Comparison of ENCODE assay signal across 23 cellular contexts in genomic region chr2:25470792-25471191, GRCh38.
A peak's percentile ranks its signal among the peaks of the same experiment; 100 is the strongest.
DNase-seq lines count a peak whose midpoint lies in the region; ATAC-seq and TF ChIP-seq lines count a peak whose summit lies in the region.
"Had no signal": no experiment of that assay in that cellular context is flagged by ENCODE, and none has a peak within 500 bp of the region (broad histone marks: within the 10 kb centered on the region; RNA-seq: fewer than 3 reads in every experiment).

No MANE protein-coding gene starts in this region.

- ATAC-seq in IMR-90 (ENCODE audit: low read depth) (peak; percentile 40), left colon (peak; percentile 54), GM19324 (IDR thresholded peaks at IDR 0.05; ENCODE audit: low FRiP score, unreplicated experiment) (no peak)
- ATAC-seq: A549, GM12878 had no signal

- H3K4me3 ChIP-seq in IMR-90 (ENCODE audit: insufficient read depth, low read depth, low read length) (no peak overlapping the region), mesenchymal stem cell (ENCODE audit: insufficient read depth in 1 of 2, low read depth in 1 of 2, low read length in 2 of 2) (no peak overlapping the region)
- H3K4me3 ChIP-seq: A549; BLaER1 treated with 17β-estradiol and CSF1 and Interleukin-3, amounts not matched to agents 10 nM and 100 nM; GM12878; HAP-1 had no signal

- DNase-seq in IMR-90: peak; percentile 26
- DNase-seq in amniotic epithelial cell (ENCODE audit: low read depth): peak; percentile 17
- DNase-seq in left colon: no peak
- peak; percentile 62 for DNase-seq in mesenchymal stem cell
- DNase-seq in HuH-7.5 (ENCODE audit: low spot score): no peak
- DNase-seq in RPMI8226: no peak
- DNase-seq: 8988T; ACHN; AML-193; BE2C; CD4-positive, alpha-beta T cell; CD8-positive, alpha-beta memory T cell; DMS 273 treated with DMSO at 0.1 percent for 48 hours; DMS79; EL; GDM1; GOT3; HFFc6 had no signal

- POLR2A ChIA-PET in IMR-90 (lab: Charles Lee; ENCODE audit: unreplicated experiment): no interaction called here

- H3K4me2 ChIP-seq in IMR-90 (ENCODE audit: low read depth, low read length): no peak overlapping the region
- H3K4me2 ChIP-seq in mesenchymal stem cell (ENCODE audit: low read length, poor library complexity, severe bottlenecking): no peak overlapping the region
- H3K4me2 ChIP-seq: A549; BLaER1 treated with 17β-estradiol and CSF1 and Interleukin-3, amounts not matched to agents 10 nM and 100 nM had no signal

- CTCF ChIA-PET in IMR-90 (lab: Yijun Ruan, JAX): no interaction called here

- WGBS in IMR-90 (ENCODE audit: extremely low coverage in 2 of 2, insufficient read length in 1 of 2), 2 experiments: no CpG with 5 or more reads among the region's 3 CpGs
- 90% methylated on average over 2 of the region's 3 CpGs for WGBS in mesenchymal stem cell

- H3K23ac ChIP-seq in IMR-90 (ENCODE audit: low read depth, low read length) (no peak overlapping the region), mesenchymal stem cell (ENCODE audit: low read length in 2 of 2) (no peak overlapping the region)

- TF ChIP-seq POLR2A in IMR-90 (IDR thresholded peaks at IDR 0.05; ENCODE audit: low read depth, low read length): no peak

- no peak overlapping the region for H2AK9ac ChIP-seq in IMR-90 (replicated peaks; ENCODE audit: low read depth, low read length, poor library complexity)

- no peak for TF ChIP-seq RAD21 in IMR-90 (IDR thresholded peaks at IDR 0.05; ENCODE audit: low read length)

- BruUV-seq in IMR-90 (replicated peaks; lab: Mats Ljungman, UMichigan): no TSS peak

- no peak overlapping the region for H4K5ac ChIP-seq in IMR-90 (ENCODE audit: low read depth, low read length)

- no peak overlapping the region for H3K56ac ChIP-seq in IMR-90 (ENCODE audit: extremely low read depth, insufficient read depth, low read length)

- H3K36me3 ChIP-seq in IMR-90 (ENCODE audit: control insufficient read depth, insufficient read depth, low read length) (no peaks in the 10 kb centered on the region), mesenchymal stem cell (ENCODE audit: control insufficient read depth in 1 of 2, insufficient read depth in 2 of 2, low read depth in 1 of 2, low read length in 2 of 2) (no peaks in the 10 kb centered on the region)
- H3K36me3 ChIP-seq: BE2C, HAP-1 had no signal

- no peaks in the 10 kb centered on the region for H4K20me1 ChIP-seq in IMR-90 (ENCODE audit: insufficient read depth, low read length)
- H4K20me1 ChIP-seq: BLaER1 treated with 17β-estradiol and CSF1 and Interleukin-3, amounts not matched to agents 10 nM and 100 nM had no signal

- H2BK120ac ChIP-seq in IMR-90 (ENCODE audit: low read depth, low read length): no peak overlapping the region
- H2BK120ac ChIP-seq in mesenchymal stem cell (ENCODE audit: low read depth, low read length): no peak overlapping the region

- in situ Hi-C loops in IMR-90 (cut with MboI; ENCODE audit: low sequenced_read_pairs): no loop called here

- no peak overlapping the region for H2AFZ ChIP-seq in IMR-90 (replicated peaks; ENCODE audit: low read length, poor library complexity)
- H2AFZ ChIP-seq in mesenchymal stem cell (ENCODE audit: low read depth, low read length): no peak overlapping the region

- no peak for TF ChIP-seq CTCF in IMR-90 (conservative IDR thresholded peaks at IDR 0.05; ENCODE audit: low read depth, low read length)

- H3K9me3 ChIP-seq in IMR-90 (ENCODE audit: control insufficient read depth, insufficient read depth, low read length): peaks cover 6% of the 10 kb centered on the region
- H3K9me3 ChIP-seq in mesenchymal stem cell (ENCODE audit: control insufficient read depth, low read length): peaks cover 11% of the 10 kb centered on the region
- H3K9me3 ChIP-seq: BE2C had no signal

- H3K79me1 ChIP-seq in IMR-90 (ENCODE audit: low read depth in 1 of 2, low read length in 2 of 2) (no peaks in the 10 kb centered on the region), mesenchymal stem cell (replicated peaks; ENCODE audit: low read length, poor library complexity, severe bottlenecking) (no peaks in the 10 kb centered on the region)

- no peaks in the 10 kb centered on the region for H3K27me3 ChIP-seq in IMR-90 (ENCODE audit: control insufficient read depth, insufficient read depth, low read length)
- no peaks in the 10 kb centered on the region for H3K27me3 ChIP-seq in mesenchymal stem cell (ENCODE audit: control insufficient read depth in 1 of 2, insufficient read depth in 1 of 2, low read length in 2 of 2)
- H3K27me3 ChIP-seq: BE2C; BLaER1 treated with 17β-estradiol and CSF1 and Interleukin-3, amounts not matched to agents 10 nM and 100 nM had no signal

- H2BK20ac ChIP-seq in IMR-90 (ENCODE audit: low read depth, low read length): no peak overlapping the region

- no peak overlapping the region for H2AK5ac ChIP-seq in IMR-90 (ENCODE audit: low read depth, low read length)
- no peak overlapping the region for H2AK5ac ChIP-seq in mesenchymal stem cell (ENCODE audit: low read length, severe bottlenecking)

- dilution Hi-C loops in IMR-90 (cut with HindIII; ENCODE audit: low sequenced_read_pairs, unreplicated experiment): no loop called here

- H3K27ac ChIP-seq in IMR-90 (ENCODE audit: insufficient read depth, low read length): no peak overlapping the region
- no peak overlapping the region for H3K27ac ChIP-seq in mesenchymal stem cell (ENCODE audit: low read length, poor library complexity, severe bottlenecking)
- H3K27ac ChIP-seq: A549; BLaER1 treated with 17β-estradiol and CSF1 and Interleukin-3, amounts not matched to agents 10 nM and 100 nM had no signal

- H4K91ac ChIP-seq in IMR-90 (ENCODE audit: insufficient read depth, low read depth, low read length): no peak overlapping the region
- no peak overlapping the region for H4K91ac ChIP-seq in mesenchymal stem cell (ENCODE audit: low read length)

- H2BK5ac ChIP-seq in IMR-90 (ENCODE audit: low read depth, low read length, poor library complexity, severe bottlenecking): no peak overlapping the region
- no peak overlapping the region for H2BK5ac ChIP-seq in mesenchymal stem cell (ENCODE audit: low read depth, low read length, poor library complexity, severe bottlenecking)

- no peaks in the 10 kb centered on the region for H3K9me1 ChIP-seq in IMR-90 (ENCODE audit: insufficient read depth, low read length)

- H3K14ac ChIP-seq in IMR-90 (replicated peaks; ENCODE audit: low read depth, low read length): no peak overlapping the region
- no peak overlapping the region for H3K14ac ChIP-seq in mesenchymal stem cell (ENCODE audit: low read length in 2 of 2)

- H3K4ac ChIP-seq in IMR-90 (ENCODE audit: low read depth, low read length) (no peak overlapping the region), mesenchymal stem cell (ENCODE audit: low read depth in 1 of 2, low read length in 2 of 2) (no peak overlapping the region)

- no peak overlapping the region for H3K18ac ChIP-seq in IMR-90 (ENCODE audit: low read depth, low read length)
- H3K18ac ChIP-seq in mesenchymal stem cell (ENCODE audit: low read depth in 1 of 2, low read length in 2 of 2): no peak overlapping the region

- intact Hi-C loops in IMR-90 (cut with micrococcal nuclease): no loop called here
- intact Hi-C loops in left colon (cut with DNase I, micrococcal nuclease): no loop called here

- H3K4me1 ChIP-seq in IMR-90 (ENCODE audit: control insufficient read depth, insufficient read depth, low read length) (no peaks in the 10 kb centered on the region), mesenchymal stem cell (ENCODE audit: control insufficient read depth, insufficient read depth, low read depth, low read length) (peaks cover 2% of the 10 kb centered on the region)
- H3K4me1 ChIP-seq: BLaER1 treated with 17β-estradiol and CSF1 and Interleukin-3, amounts not matched to agents 10 nM and 100 nM; HAP-1 had no signal

- no peak overlapping the region for H2BK12ac ChIP-seq in mesenchymal stem cell (ENCODE audit: low read length in 2 of 2)

- H4K8ac ChIP-seq in IMR-90 (ENCODE audit: low read depth in 2 of 2, low read length in 2 of 2): no peak overlapping the region
- H4K8ac ChIP-seq in mesenchymal stem cell (ENCODE audit: low read length): no peak overlapping the region

- H2BK15ac ChIP-seq in IMR-90 (ENCODE audit: low read depth, low read length): no peak overlapping the region
- no peak overlapping the region for H2BK15ac ChIP-seq in mesenchymal stem cell (ENCODE audit: low read depth, poor library complexity, severe bottlenecking)

- H3K9ac ChIP-seq in IMR-90 (ENCODE audit: low read depth, low read length): no peak overlapping the region
- H3K9ac ChIP-seq in mesenchymal stem cell (ENCODE audit: low read length): no peak overlapping the region
- H3K9ac ChIP-seq: BLaER1 treated with 17β-estradiol and CSF1 and Interleukin-3, amounts not matched to agents 10 nM and 100 nM had no signal

TF ChIP-seq in IMR-90, 13 proteins besides CTCF, POLR2A, EP300 and RAD21 (continues in another document):
- TF ChIP-seq MAZ (IDR thresholded peaks at IDR 0.05; ENCODE audit: borderline replicate concordance, low read depth, low read length) (no peak), MXI1 (IDR thresholded peaks at IDR 0.05; ENCODE audit: borderline replicate concordance, low read depth, low read length) (no peak), FOS (IDR thresholded peaks at IDR 0.05; ENCODE audit: low read depth, low read length) (no peak), RCOR1 (IDR thresholded peaks at IDR 0.05; ENCODE audit: insufficient replicate concordance, low read length) (no peak), SMC3 (IDR thresholded peaks at IDR 0.05; ENCODE audit: low read depth, low read length) (no peak), CEBPB (IDR thresholded peaks at IDR 0.05; ENCODE audit: low read depth, low read length) (no peak), USF2 (IDR thresholded peaks at IDR 0.05; ENCODE audit: low read depth, low read length) (no peak), ELK1 (IDR thresholded peaks at IDR 0.05; ENCODE audit: borderline replicate concordance, low read depth, low read length) (no peak), BHLHE40 (IDR thresholded peaks at IDR 0.05; ENCODE audit: low read depth, low read length) (no peak), MAFK (IDR thresholded peaks at IDR 0.05; ENCODE audit: low read depth, low read length) (no peak)

Comparison
In these comparisons a context has a peak if more than half of its experiments do, and no peak if none do; other contexts are left out.
1. DNase-seq: peak in IMR-90 (single experiment), amniotic epithelial cell (single experiment) and mesenchymal stem cell (single experiment); none in left colon (0 of 2), HuH-7.5 (single experiment) and RPMI8226 (single experiment).